23 cellular contexts compared by ENCODE assay signal in the genomic region with DNA sequence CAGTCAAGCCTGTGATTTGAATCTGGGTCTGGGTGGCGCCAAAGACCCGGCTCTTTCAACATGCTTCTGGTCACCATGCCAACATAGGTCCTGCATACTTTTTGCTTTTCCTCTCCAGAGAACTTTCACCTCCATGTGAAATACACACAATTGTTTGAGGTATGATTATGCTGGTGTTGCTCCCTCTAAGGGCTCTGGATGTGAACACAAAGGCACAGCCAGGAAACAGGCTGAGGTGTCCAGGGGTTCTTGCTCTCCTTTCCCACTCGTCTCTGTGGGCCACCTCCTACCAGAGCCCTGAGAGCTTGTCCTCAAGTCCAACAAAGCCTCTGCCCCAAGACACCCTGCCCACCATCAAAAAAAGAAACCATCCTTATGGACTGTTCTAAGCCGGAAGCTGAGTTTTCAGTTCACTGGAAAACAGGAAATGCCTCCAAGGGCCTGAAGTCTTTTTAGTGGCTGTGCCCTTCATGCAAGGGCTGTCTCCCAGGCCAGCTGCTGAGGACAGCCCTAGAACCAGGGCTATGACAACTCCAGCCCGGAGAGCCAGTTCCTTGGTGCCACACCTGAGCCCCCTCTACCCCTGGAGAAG.
A peak's percentile ranks its signal among the peaks of the same experiment; 100 is the strongest.
DNase-seq lines count a peak whose midpoint lies in the region; ATAC-seq and TF ChIP-seq lines count a peak whose summit lies in the region.
"Had no signal": no experiment of that assay in that cellular context is flagged by ENCODE, and none has a peak within 500 bp of the region (broad histone marks: within the 10 kb centered on the region; RNA-seq: fewer than 3 reads in every experiment).

No MANE protein-coding gene starts in this region.

- no peak overlapping the region for H3K4me3 Mint-ChIP-seq in nephron progenitor cell
- H3K4me3 Mint-ChIP-seq in T-helper 17 cell, result no peak overlapping the region
- H3K4me3 Mint-ChIP-seq: CD8-positive, alpha-beta T cell; effector memory CD8-positive, alpha-beta T cell had no signal

- H3K4me3 ChIP-seq in DND-41 (ENCODE audit: low read depth in 1 of 2, low read length in 2 of 2) (no peak overlapping the region), prostate gland (no peak overlapping the region)
- H3K4me3 ChIP-seq: left lung, mucosa of descending colon, stomach, transverse colon had no signal

- H3K27ac Mint-ChIP-seq in nephron progenitor cell (peak overlapping the region; percentile 59), T-helper 17 cell (no peak overlapping the region)
- H3K27ac Mint-ChIP-seq: CD8-positive, alpha-beta T cell had no signal

- H3K27ac ChIP-seq in DND-41 (ENCODE audit: low read length) (0 out of 2 replicates have a peak overlapping the region, but pooled peaks have one; percentile 23), prostate gland (no peak overlapping the region)
- H3K27ac ChIP-seq: stomach, transverse colon had no signal

- no peaks in the 10 kb centered on the region for H3K36me3 Mint-ChIP-seq in nephron progenitor cell (ENCODE audit: low read depth)
- H3K36me3 Mint-ChIP-seq in T-helper 17 cell (ENCODE audit: low read depth), result no peaks in the 10 kb centered on the region
- H3K36me3 Mint-ChIP-seq: activated naive CD4-positive, alpha-beta T cell treated with anti-CD3 and anti-CD28 coated beads, Interleukin-2, amount 50 U/mL, for 72 hours; CD8-positive, alpha-beta T cell had no signal

- intact Hi-C loops in prostate gland (cut with DNase I), result no loop called here

- no peak for TF ChIP-seq POLR2A in prostate gland (IDR thresholded peaks at IDR 0.05)

- TF ChIP-seq CTCF in DND-41 (IDR thresholded peaks at IDR 0.05; ENCODE audit: borderline replicate concordance, extremely low read depth, low read length, poor library complexity, severe bottlenecking) (no peak), GM13976 (IDR thresholded peaks at IDR 0.05; ENCODE audit: borderline replicate concordance, control extremely low read depth, extremely low read depth, insufficient read depth, missing control alignments) (no peak), nephron progenitor cell (IDR thresholded peaks at IDR 0.05) (no peak), prostate gland (IDR thresholded peaks at IDR 0.05) (no peak)

- H3K9me3 Mint-ChIP-seq in nephron progenitor cell, result peaks cover 8% of the 10 kb centered on the region
- H3K9me3 Mint-ChIP-seq: CD8-positive, alpha-beta T cell; effector memory CD8-positive, alpha-beta T cell had no signal

- no peaks in the 10 kb centered on the region for H3K36me3 ChIP-seq in DND-41 (ENCODE audit: insufficient read depth, low read length)
- no peaks in the 10 kb centered on the region for H3K36me3 ChIP-seq in prostate gland
- H3K36me3 ChIP-seq: left lung, stomach, transverse colon had no signal

- no peak overlapping the region for H3K9ac ChIP-seq in DND-41 (ENCODE audit: low read depth, low read length)

- H2AFZ ChIP-seq in DND-41 (ENCODE audit: low read depth, low read length), result no peak overlapping the region

- H3K79me2 ChIP-seq in DND-41 (ENCODE audit: insufficient read depth, low read length), result no peaks in the 10 kb centered on the region

- H4K20me1 ChIP-seq in DND-41 (ENCODE audit: insufficient read depth, low read length), result no peaks in the 10 kb centered on the region

- H3K27me3 Mint-ChIP-seq in nephron progenitor cell (ENCODE audit: low read depth, poor library complexity) (peaks cover 6% of the 10 kb centered on the region), T-helper 17 cell (no peaks in the 10 kb centered on the region)
- H3K27me3 Mint-ChIP-seq: effector memory CD8-positive, alpha-beta T cell had no signal

- in situ Hi-C loops in GM13976 (cut with MboI; ENCODE audit: low sequenced_read_pairs, unreplicated experiment), result no loop called here

- H3K9me3 ChIP-seq in DND-41 (ENCODE audit: insufficient read depth, low read length, severe bottlenecking), result no peaks in the 10 kb centered on the region
- H3K9me3 ChIP-seq in prostate gland, result no peaks in the 10 kb centered on the region
- H3K9me3 ChIP-seq in T-helper 17 cell (ENCODE audit: control insufficient read depth, low read length, poor library complexity, severe bottlenecking), result no peaks in the 10 kb centered on the region
- H3K9me3 ChIP-seq: left lung, mucosa of descending colon, stomach, transverse colon had no signal

- H3K27me3 ChIP-seq in DND-41 (ENCODE audit: insufficient read depth, low read length, poor library complexity), result no peaks in the 10 kb centered on the region
- no peaks in the 10 kb centered on the region for H3K27me3 ChIP-seq in prostate gland (replicated peaks; ENCODE audit: insufficient read depth)
- H3K27me3 ChIP-seq: left lung, stomach, transverse colon had no signal

- DNase-seq in DND-41 (no peak), GM13976 (ENCODE audit: low spot score) (peak; percentile 16), dermis microvascular lymphatic vessel endothelial cell (ENCODE audit: low read depth in 2 of 2) (peak; percentile 74 to 81), nephron progenitor cell (no peak), prostate gland (ENCODE audit: low spot score) (no peak), NCI-H2081 treated with DMSO at 0.1 percent for 48 hours (lab: John Stamatoyannopoulos, UW) (no peak), T-helper 17 cell (no peak)
- DNase-seq in central memory CD4-positive, alpha-beta T cell, result no peak
- DNase-seq: activated CD4-positive, CD25-positive, alpha-beta regulatory T cell treated with anti-CD3 and anti-CD28 coated beads, Interleukin-2, amount 50 U/mL, for 72 hours; CD8-positive, alpha-beta T cell; DMS153; effector memory CD8-positive, alpha-beta T cell; HCEC 1CT; head of caudate nucleus; left lung; mucosa of descending colon; NCI-H1694; NCI-H748 treated with DMSO at 0.1 percent for 48 hours; stimulated activated CD4-positive, alpha-beta T cell treated with anti-CD3 and anti-CD28 coated beads, Interleukin-12 subunit alpha, Interleukin-12 subunit beta, amount 100 ng/mL, for 4 hours; stimulated activated CD4-positive, alpha-beta T cell treated with anti-CD3 and anti-CD28 coated beads, Interleukin-4, amount 100 ng/mL, for 4 hours; stomach; transverse colon had no signal

- ATAC-seq in DND-41 (ENCODE audit: insufficient read depth, low read depth) (no peak; the same call in 2 of the 3 replicates), T-helper 17 cell (no peak)
- ATAC-seq: activated naive CD4-positive, alpha-beta T cell treated with anti-CD3 and anti-CD28 coated beads, Interleukin-2, amount 50 U/mL, for 72 hours; CD8-positive, alpha-beta T cell; effector memory CD8-positive, alpha-beta T cell; left lung; mucosa of descending colon had no signal

- peaks cover 27% of the 10 kb centered on the region for H3K4me1 ChIP-seq in DND-41 (ENCODE audit: insufficient read depth, low read length)
- H3K4me1 ChIP-seq in prostate gland (replicated peaks), result no peaks in the 10 kb centered on the region
- H3K4me1 ChIP-seq: transverse colon had no signal

- 94% methylated on average over 5 of the region's 5 CpGs for WGBS in prostate gland

- H3K4me1 Mint-ChIP-seq in nephron progenitor cell (peaks cover 4% of the 10 kb centered on the region), T-helper 17 cell (peaks cover 9% of the 10 kb centered on the region)

- H3K4me2 ChIP-seq in DND-41 (ENCODE audit: insufficient read depth, low read length), result no peak overlapping the region

Comparison
In these comparisons a context has a peak if more than half of its experiments do, and no peak if none do; other contexts are left out.
1. DNase-seq: peak in GM13976 (single experiment) and dermis microvascular lymphatic vessel endothelial cell (2 of 2); none in DND-41 (single experiment), nephron progenitor cell (single experiment), prostate gland (single experiment), central memory CD4-positive, alpha-beta T cell (single experiment), NCI-H2081 treated with DMSO at 0.1 percent for 48 hours (single experiment) and T-helper 17 cell (0 of 3).